In genomic region chr2:204863351-204863750, GRCh38 we compare ENCODE assay signal across 15 cellular contexts.
A peak's percentile ranks its signal among the peaks of the same experiment; 100 is the strongest.
DNase-seq lines count a peak whose midpoint lies in the region; TF ChIP-seq lines count a peak whose summit lies in the region.
"Had no signal": no experiment of that assay in that cellular context is flagged by ENCODE, and none has a peak within 500 bp of the region (broad histone marks: within the 10 kb centered on the region; RNA-seq: fewer than 3 reads in every experiment).

No MANE protein-coding gene starts in this region.

- DNase-seq in AG09319 (ENCODE audit: extremely low read depth, low read depth) (peak; percentile 29), M059J (ENCODE audit: low read depth) (peak; percentile 4), dedifferentiated amniotic fluid mesenchymal stem cell (ENCODE audit: extremely low spot score) (peak; percentile 17), iris pigment epithelial cell (ENCODE audit: low read depth) (peak; percentile 4), iPS-NIHi7 (ENCODE audit: extremely low spot score) (no peak), NCI-H774 (lab: John Stamatoyannopoulos, UW) (no peak)
- no peak for DNase-seq in stimulated activated CD4-positive, alpha-beta T cell treated with anti-CD3 and anti-CD28 coated beads, Interleukin-4, amount 100 ng/mL, for 1 hour
- DNase-seq in activated T-cell treated with anti-CD3 and anti-CD28 coated beads, Interleukin-2, amount 50 U/mL, for 24 hours: no peak
- DNase-seq: ACHN; Caco-2; CD8-positive, alpha-beta T cell; DMS53 had no signal

- no peak overlapping the region for H3K4me3 Mint-ChIP-seq in activated T-cell treated with anti-CD3 and anti-CD28 coated beads, Interleukin-2, amount 50 U/mL, for 24 hours
- H3K4me3 Mint-ChIP-seq: CD14-positive monocyte; CD8-positive, alpha-beta T cell; GM23338; IgD-negative memory B cell had no signal

- TF ChIP-seq CTCF in AG09319 (IDR thresholded peaks at IDR 0.05; ENCODE audit: low read depth, low read length): no peak

- no peak overlapping the region for H3K27ac Mint-ChIP-seq in activated T-cell treated with anti-CD3 and anti-CD28 coated beads, Interleukin-2, amount 50 U/mL, for 24 hours
- H3K27ac Mint-ChIP-seq: CD14-positive monocyte; CD8-positive, alpha-beta T cell; GM23338; IgD-negative memory B cell had no signal

- no peaks in the 10 kb centered on the region for H3K36me3 Mint-ChIP-seq in activated T-cell treated with anti-CD3 and anti-CD28 coated beads, Interleukin-2, amount 50 U/mL, for 24 hours (ENCODE audit: low read depth)
- H3K36me3 Mint-ChIP-seq: CD14-positive monocyte; CD8-positive, alpha-beta T cell; IgD-negative memory B cell had no signal

- H3K4me1 Mint-ChIP-seq in activated T-cell treated with anti-CD3 and anti-CD28 coated beads, Interleukin-2, amount 50 U/mL, for 24 hours (ENCODE audit: low read depth): no peaks in the 10 kb centered on the region
- H3K4me1 Mint-ChIP-seq: CD14-positive monocyte, IgD-negative memory B cell had no signal

- no peaks in the 10 kb centered on the region for H3K27me3 Mint-ChIP-seq in activated T-cell treated with anti-CD3 and anti-CD28 coated beads, Interleukin-2, amount 50 U/mL, for 24 hours

- H3K9me3 Mint-ChIP-seq in activated T-cell treated with anti-CD3 and anti-CD28 coated beads, Interleukin-2, amount 50 U/mL, for 24 hours: no peaks in the 10 kb centered on the region

Comparison
In these comparisons a context has a peak if more than half of its experiments do, and no peak if none do; other contexts are left out.
1. DNase-seq: peak in AG09319 (single experiment), M059J (single experiment), dedifferentiated amniotic fluid mesenchymal stem cell (single experiment) and iris pigment epithelial cell (single experiment); none in stimulated activated CD4-positive, alpha-beta T cell treated with anti-CD3 and anti-CD28 coated beads, Interleukin-4, amount 100 ng/mL, for 1 hour (single experiment), iPS-NIHi7 (single experiment), NCI-H774 (single experiment) and activated T-cell treated with anti-CD3 and anti-CD28 coated beads, Interleukin-2, amount 50 U/mL, for 24 hours (single experiment).